ENCODE assay signal across 11 cellular contexts in the genomic region with DNA sequence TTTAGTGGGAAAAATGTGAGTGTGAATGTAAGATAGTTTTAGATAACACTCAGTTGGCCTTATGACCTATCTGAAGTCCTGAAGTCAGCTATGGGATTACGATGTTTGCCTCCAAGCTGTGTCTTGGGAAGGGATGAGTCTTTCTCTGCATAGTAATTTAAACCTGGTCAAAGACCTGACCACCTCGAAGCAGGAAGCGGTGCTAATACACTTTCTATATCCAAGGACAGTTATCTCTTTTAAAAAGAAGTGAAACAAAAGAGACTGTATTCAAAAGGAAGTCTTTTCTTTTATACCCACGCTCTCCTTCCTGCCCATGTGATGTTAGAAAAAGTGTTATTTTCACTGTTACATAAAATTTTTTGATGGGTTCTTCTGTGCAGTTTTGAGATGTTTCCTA.
DNase-seq lines count a peak whose midpoint lies in the region; ATAC-seq, FAIRE-seq and TF ChIP-seq lines count a peak whose summit lies in the region.
"Had no signal": no experiment of that assay in that cellular context is flagged by ENCODE, and none has a peak within 500 bp of the region (broad histone marks: within the 10 kb centered on the region; RNA-seq: fewer than 3 reads in every experiment).

No MANE protein-coding gene starts in this region.

- ATAC-seq in CD4-positive, CD25-positive, alpha-beta regulatory T cell (ENCODE audit: low read depth in 2 of 2) = no peak

- H3K36me3 Mint-ChIP-seq in CD4-positive, CD25-positive, alpha-beta regulatory T cell = no peaks in the 10 kb centered on the region
- no peaks in the 10 kb centered on the region for H3K36me3 Mint-ChIP-seq in IgD-negative memory B cell
- peaks cover 26% of the 10 kb centered on the region for H3K36me3 Mint-ChIP-seq in activated naive CD8-positive, alpha-beta T cell treated with anti-CD3 and anti-CD28 coated beads for 36 hours

- FAIRE-seq in GM19239 (lab: Jason Lieb, UNC) = peak; percentile 71

- no peak for TF ChIP-seq POLR2A in breast epithelium (IDR thresholded peaks at IDR 0.05)

- no peaks in the 10 kb centered on the region for H3K27me3 Mint-ChIP-seq in CD4-positive, CD25-positive, alpha-beta regulatory T cell
- H3K27me3 Mint-ChIP-seq in IgD-negative memory B cell = no peaks in the 10 kb centered on the region
- H3K27me3 Mint-ChIP-seq in activated naive CD8-positive, alpha-beta T cell treated with anti-CD3 and anti-CD28 coated beads for 36 hours = no peaks in the 10 kb centered on the region

- no peaks in the 10 kb centered on the region for H3K27me3 ChIP-seq in CD4-positive, CD25-positive, alpha-beta regulatory T cell (ENCODE audit: control insufficient read depth, insufficient read depth, low read length)
- no peaks in the 10 kb centered on the region for H3K27me3 ChIP-seq in breast epithelium
- H3K27me3 ChIP-seq: dorsolateral prefrontal cortex had no signal

- peak overlapping the region; percentile 44 to 96 (median 50) for H3K27ac Mint-ChIP-seq in CD4-positive, CD25-positive, alpha-beta regulatory T cell
- H3K27ac Mint-ChIP-seq in IgD-negative memory B cell = peak overlapping the region; percentile 2 to 89 (median 73)
- H3K27ac Mint-ChIP-seq in activated naive CD8-positive, alpha-beta T cell treated with anti-CD3 and anti-CD28 coated beads for 36 hours = peak overlapping the region; percentile 85

- no peaks in the 10 kb centered on the region for H3K36me3 ChIP-seq in CD4-positive, CD25-positive, alpha-beta regulatory T cell (ENCODE audit: control insufficient read depth, insufficient read depth, low read length)
- no peaks in the 10 kb centered on the region for H3K36me3 ChIP-seq in breast epithelium

- peak overlapping the region; percentile 52 for H3K27ac ChIP-seq in CD4-positive, CD25-positive, alpha-beta regulatory T cell (ENCODE audit: insufficient read depth, low read length, poor library complexity, severe bottlenecking)
- no peak overlapping the region for H3K27ac ChIP-seq in breast epithelium
- H3K27ac ChIP-seq: dorsolateral prefrontal cortex had no signal

- peak in 1 of 3 donors; percentile 40 for DNase-seq in CD4-positive, CD25-positive, alpha-beta regulatory T cell
- DNase-seq in GM19239 (ENCODE audit: insufficient read length, low spot score) = no peak
- no peak for DNase-seq in activated naive CD8-positive, alpha-beta T cell treated with anti-CD3 and anti-CD28 coated beads for 36 hours
- DNase-seq in NCI-H748 (lab: John Stamatoyannopoulos, UW; ENCODE audit: unreplicated experiment) = no peak
- no peak for DNase-seq in breast epithelium (ENCODE audit: low spot score in 2 of 2)
- no peak for DNase-seq in cortex of kidney (lab: John Stamatoyannopoulos, UW)
- DNase-seq in NCI-H345 (lab: John Stamatoyannopoulos, UW) = no peak
- DNase-seq: activated effector memory CD4-positive, alpha-beta T cell treated with anti-CD3 and anti-CD28 coated beads, Interleukin-2, amount 50 U/mL, for 16 hours; dorsolateral prefrontal cortex had no signal

- peak overlapping the region; percentile 75 for H3K4me3 ChIP-seq in CD4-positive, CD25-positive, alpha-beta regulatory T cell (ENCODE audit: low read depth, low read length)
- H3K4me3 ChIP-seq in breast epithelium = no peak overlapping the region
- H3K4me3 ChIP-seq: dorsolateral prefrontal cortex, skin epidermis had no signal

- H3K4me1 ChIP-seq in CD4-positive, CD25-positive, alpha-beta regulatory T cell (ENCODE audit: control insufficient read depth, insufficient read depth, low read length, poor library complexity, severe bottlenecking) = peaks cover 19% of the 10 kb centered on the region
- H3K4me1 ChIP-seq in breast epithelium = no peaks in the 10 kb centered on the region

- H3K4me1 Mint-ChIP-seq in CD4-positive, CD25-positive, alpha-beta regulatory T cell = peaks cover 33 to 85% (median 61%) of the 10 kb centered on the region in 4 donors
- H3K4me1 Mint-ChIP-seq in IgD-negative memory B cell = peaks cover 34 to 68% (median 62%) of the 10 kb centered on the region in 3 donors
- H3K4me1 Mint-ChIP-seq in activated naive CD8-positive, alpha-beta T cell treated with anti-CD3 and anti-CD28 coated beads for 36 hours = peaks cover 77% of the 10 kb centered on the region

- peaks cover 0 to 2% (median 0%) of the 10 kb centered on the region in 7 donors for H3K9me3 Mint-ChIP-seq in CD4-positive, CD25-positive, alpha-beta regulatory T cell
- no peaks in the 10 kb centered on the region for H3K9me3 Mint-ChIP-seq in IgD-negative memory B cell
- no peaks in the 10 kb centered on the region for H3K9me3 Mint-ChIP-seq in activated naive CD8-positive, alpha-beta T cell treated with anti-CD3 and anti-CD28 coated beads for 36 hours

- no peaks in the 10 kb centered on the region for H3K9me3 ChIP-seq in CD4-positive, CD25-positive, alpha-beta regulatory T cell (ENCODE audit: control insufficient read depth in 2 of 2, low read length in 2 of 2)
- H3K9me3 ChIP-seq in breast epithelium = no peaks in the 10 kb centered on the region

- no peak for TF ChIP-seq CTCF in breast epithelium (IDR thresholded peaks at IDR 0.05)

- intact Hi-C loops in breast epithelium (cut with DNase I; ENCODE audit: low total_unique reads) = loop anchor here (5.0 kb wide), 1 partner anchor 298 kb away; no protein-coding TSS in a partner anchor

- peak overlapping the region; percentile 2 to 68 (median 51) for H3K4me3 Mint-ChIP-seq in CD4-positive, CD25-positive, alpha-beta regulatory T cell
- peak overlapping the region in 3 of 4 donors; percentile 9 to 53 (median 30) for H3K4me3 Mint-ChIP-seq in IgD-negative memory B cell
- H3K4me3 Mint-ChIP-seq in activated naive CD8-positive, alpha-beta T cell treated with anti-CD3 and anti-CD28 coated beads for 36 hours = peak overlapping the region; percentile 51
